In the genomic region with DNA sequence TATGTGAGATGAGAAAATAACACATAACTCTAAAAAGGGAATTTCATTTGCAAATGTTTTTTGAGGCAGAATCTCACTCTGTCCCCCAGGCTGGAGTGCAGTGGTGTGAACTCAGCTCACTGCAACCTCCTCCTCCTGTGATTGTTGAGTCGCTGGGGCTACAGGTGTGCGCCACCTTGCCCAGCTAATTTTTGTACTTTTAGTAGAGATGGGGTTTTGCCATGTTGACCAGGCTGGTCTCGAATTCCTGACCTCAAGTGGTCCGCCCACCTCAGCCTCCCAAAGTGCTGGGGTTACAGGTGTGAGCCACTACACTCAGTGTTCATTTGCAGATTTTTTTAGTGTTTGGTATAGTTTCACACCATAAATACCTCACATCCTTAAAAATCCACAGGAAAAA, we compare ENCODE assay signal across 1 cellular context. TPM values are rescaled to one million over a fixed set of nuclear protein-coding genes. Genes with fewer than 3 reads are reported as not detected.
"Had no signal": no experiment of that assay in that cellular context is flagged by ENCODE, and none has a peak within 500 bp of the region (broad histone marks: within the 10 kb centered on the region; RNA-seq: fewer than 3 reads in every experiment).

No MANE protein-coding gene starts in this region.

RNA-seq across cellular contexts. Expression of a gene that starts 48.1 kb away (rescaled TPM):
- polyA plus RNA-seq: naive thymus-derived CD4-positive, alpha-beta T cell had no signal
